ENCODE assay signal across 17 cellular contexts in genomic region chr10:126302831-126303230, GRCh38.
DNase-seq lines count a peak whose midpoint lies in the region; ATAC-seq, FAIRE-seq and TF ChIP-seq lines count a peak whose summit lies in the region.
"Had no signal": no experiment of that assay in that cellular context is flagged by ENCODE, and none has a peak within 500 bp of the region (broad histone marks: within the 10 kb centered on the region; RNA-seq: fewer than 3 reads in every experiment).

No MANE protein-coding gene starts in this region.

- no peaks in the 10 kb centered on the region for H3K36me3 Mint-ChIP-seq in activated T-helper 17 cell treated with anti-CD3 and anti-CD28 coated beads, Interleukin-2, amount 50 U/mL, for 72 hours (ENCODE audit: low read depth)
- H3K36me3 Mint-ChIP-seq: activated CD4-positive, alpha-beta memory T cell treated with anti-CD3 and anti-CD28 coated beads for 36 hours; activated naive CD4-positive, alpha-beta T cell treated with anti-CD3 and anti-CD28 coated beads, Interleukin-2, amount 50 U/mL, for 24 hours had no signal

- H3K27me3 ChIP-seq in HAP-1 (ENCODE audit: low read depth) (no peaks in the 10 kb centered on the region; the same call in 1 of the 2 replicates), ascending aorta (no peaks in the 10 kb centered on the region)
- H3K27me3 ChIP-seq: BLaER1 treated with 17β-estradiol and CSF1 and Interleukin-3, amounts not matched to agents 10 nM and 100 nM; vagina had no signal

- no peak for TF ChIP-seq POLR2A in A549 (IDR thresholded peaks at IDR 0.05; ENCODE audit: low read length)

- H3K27ac ChIP-seq in A549 = no peak overlapping the region
- no peak overlapping the region for H3K27ac ChIP-seq in ascending aorta
- H3K27ac ChIP-seq: BLaER1 treated with 17β-estradiol and CSF1 and Interleukin-3, amounts not matched to agents 10 nM and 100 nM had no signal

- H3K27ac Mint-ChIP-seq in activated T-helper 17 cell treated with anti-CD3 and anti-CD28 coated beads, Interleukin-2, amount 50 U/mL, for 72 hours = no peak overlapping the region
- H3K27ac Mint-ChIP-seq: activated CD4-positive, alpha-beta memory T cell treated with anti-CD3 and anti-CD28 coated beads for 36 hours; activated naive CD4-positive, alpha-beta T cell treated with anti-CD3 and anti-CD28 coated beads, Interleukin-2, amount 50 U/mL, for 24 hours had no signal

- no peaks in the 10 kb centered on the region for H3K4me1 ChIP-seq in A549
- H3K4me1 ChIP-seq in HAP-1 = peaks cover 7% of the 10 kb centered on the region
- no peaks in the 10 kb centered on the region for H3K4me1 ChIP-seq in ascending aorta
- H3K4me1 ChIP-seq: vagina had no signal

- in situ Hi-C loops in HAP-1 (cut with MboI; ENCODE audit: low sequenced_read_pairs) = loop anchor here (5.0 kb wide), 1 partner anchor 321 kb away; no protein-coding TSS in a partner anchor

- TF ChIP-seq CTCF in A549 (IDR thresholded peaks at IDR 0.05) (peak; percentile 29; the same call in 2 of the 3 replicates), ascending aorta (IDR thresholded peaks at IDR 0.05) (peak in 2 of 3 experiments; percentile 19 to 25)

- peak; percentile 48 to 49; a peak in 4 of 5 replicates for TF ChIP-seq RAD21 in A549 (conservative IDR thresholded peaks at IDR 0.05 in 1 of 2, IDR thresholded peaks at IDR 0.05 in 1 of 2)

- no peak for TF ChIP-seq EP300 in A549 (IDR thresholded peaks at IDR 0.05)

- H3K4me3 Mint-ChIP-seq in activated T-helper 17 cell treated with anti-CD3 and anti-CD28 coated beads, Interleukin-2, amount 50 U/mL, for 72 hours = no peak overlapping the region
- H3K4me3 Mint-ChIP-seq: activated CD4-positive, alpha-beta memory T cell treated with anti-CD3 and anti-CD28 coated beads for 36 hours; activated naive CD4-positive, alpha-beta T cell treated with anti-CD3 and anti-CD28 coated beads, Interleukin-2, amount 50 U/mL, for 24 hours had no signal

- H3K4me2 ChIP-seq in A549 = no peak overlapping the region

- CTCF ChIA-PET in A549 (lab: Yijun Ruan, JAX) = interaction anchor here (0.7 to 1.2 kb wide), 2 partner anchors 321 to 325 kb away, joined by 3 read pairs; no protein-coding TSS in a partner anchor

- no peaks in the 10 kb centered on the region for H3K4me1 Mint-ChIP-seq in activated T-helper 17 cell treated with anti-CD3 and anti-CD28 coated beads, Interleukin-2, amount 50 U/mL, for 72 hours
- H3K4me1 Mint-ChIP-seq: activated naive CD4-positive, alpha-beta T cell treated with anti-CD3 and anti-CD28 coated beads, Interleukin-2, amount 50 U/mL, for 24 hours had no signal

- WGBS in A549 (ENCODE audit: missing lambda C conversion rate) = 78% methylated on average over 3 of the region's 3 CpGs

- H3K9me3 ChIP-seq in A549 (0 out of 3 replicates have a peak, but pooled peaks cover 10% of the 10 kb centered on the region), HAP-1 (no peaks in the 10 kb centered on the region), ascending aorta (peaks cover 0 to 3% of the 10 kb centered on the region in 2 donors)
- H3K9me3 ChIP-seq: vagina had no signal

- peak in 1 of 2 experiments; percentile 6 for DNase-seq in A549 (ENCODE audit: low read depth in 1 of 2, low spot score in 1 of 2)
- peak; percentile 33 to 50 for DNase-seq in HAP-1 (ENCODE audit: low spot score in 2 of 2)
- DNase-seq in ascending aorta (ENCODE audit: low spot score in 2 of 2) = no peak
- peak; percentile 59 for DNase-seq in medulla oblongata (ENCODE audit: extremely low spot score)
- no peak for DNase-seq in NCI-H1105 treated with DMSO at 0.1 percent for 48 hours (lab: John Stamatoyannopoulos, UW)
- DNase-seq in 8988T = no peak
- DNase-seq: activated CD4-positive, alpha-beta memory T cell treated with anti-CD3 and anti-CD28 coated beads for 36 hours; KG1; stimulated activated CD4-positive, alpha-beta T cell treated with anti-CD3 and anti-CD28 coated beads, Interleukin-12 subunit alpha, Interleukin-12 subunit beta, amount 100 ng/mL, for 4 hours; T-helper 2 cell had no signal

- POLR2A ChIA-PET in A549 (lab: Yijun Ruan, JAX) = no interaction called here

- intact Hi-C loops in ascending aorta (cut with DNase I) = loop anchor here (5.0 kb wide), 1 partner anchor 321 kb away; no protein-coding TSS in a partner anchor

- no peak for FAIRE-seq in A549 (lab: Jason Lieb, UNC)
- FAIRE-seq: colon, G401.6 had no signal

- H3K4me3 ChIP-seq in A549 (no peak overlapping the region), HAP-1 (no peak overlapping the region), ascending aorta (no peak overlapping the region)
- H3K4me3 ChIP-seq: BLaER1 treated with 17β-estradiol and CSF1 and Interleukin-3, amounts not matched to agents 10 nM and 100 nM; vagina had no signal

- no peaks in the 10 kb centered on the region for H3K36me3 ChIP-seq in HAP-1 (replicated peaks)
- no peaks in the 10 kb centered on the region for H3K36me3 ChIP-seq in ascending aorta
- H3K36me3 ChIP-seq: BLaER1 treated with 17β-estradiol and CSF1 and Interleukin-3, amounts not matched to agents 10 nM and 100 nM; vagina had no signal

- no peaks in the 10 kb centered on the region for H3K27me3 Mint-ChIP-seq in activated T-helper 17 cell treated with anti-CD3 and anti-CD28 coated beads, Interleukin-2, amount 50 U/mL, for 72 hours
- H3K27me3 Mint-ChIP-seq: activated CD4-positive, alpha-beta memory T cell treated with anti-CD3 and anti-CD28 coated beads for 36 hours; activated naive CD4-positive, alpha-beta T cell treated with anti-CD3 and anti-CD28 coated beads, Interleukin-2, amount 50 U/mL, for 24 hours had no signal

- ATAC-seq in A549 (no peak), GM19328 (IDR thresholded peaks at IDR 0.05; ENCODE audit: unreplicated experiment) (no peak)
- ATAC-seq in activated T-helper 17 cell treated with anti-CD3 and anti-CD28 coated beads, Interleukin-2, amount 50 U/mL, for 72 hours (replicated peaks) = no peak

- no peaks in the 10 kb centered on the region for H3K9me3 Mint-ChIP-seq in activated T-helper 17 cell treated with anti-CD3 and anti-CD28 coated beads, Interleukin-2, amount 50 U/mL, for 72 hours

TF ChIP-seq in A549, 52 proteins besides CTCF, POLR2A, EP300 and RAD21:
- peak; percentile 36; the same call in 1 of the 3 replicates for TF ChIP-seq SMC3 (IDR thresholded peaks at IDR 0.05)
- no peak for TF ChIP-seq GATA3 (IDR thresholded peaks at IDR 0.05; ENCODE audit: borderline replicate concordance)

Comparison
In these comparisons a context has a peak if more than half of its experiments do, and no peak if none do; other contexts are left out.
1. DNase-seq: peak in HAP-1 (2 of 2) and medulla oblongata (single experiment); none in ascending aorta (0 of 2), NCI-H1105 treated with DMSO at 0.1 percent for 48 hours (single experiment) and 8988T (single experiment).